ENCODE assay signal across 8 cellular contexts in genomic region chr22:25404556-25404922, GRCh38.
DNase-seq lines count a peak whose midpoint lies in the region; ATAC-seq and TF ChIP-seq lines count a peak whose summit lies in the region.

No MANE protein-coding gene starts in this region.

- H4K20me1 ChIP-seq in DOHH2 (ENCODE audit: control insufficient read depth, insufficient read depth, low read depth, low read length) = peaks cover 17% of the 10 kb centered on the region

- TF ChIP-seq CTCF in DOHH2 (IDR thresholded peaks at IDR 0.05; ENCODE audit: low read depth, low read length, poor library complexity, severe bottlenecking) (no peak), astrocyte of the cerebellum (IDR thresholded peaks at IDR 0.05; ENCODE audit: low read depth, low read length, missing control alignments) (no peak), testis (IDR thresholded peaks at IDR 0.05) (no peak)

- peak overlapping the region; percentile 52 for H3K27ac ChIP-seq in DOHH2 (ENCODE audit: low read depth, low read length)
- peak overlapping the region; percentile 68 to 90 for H3K27ac ChIP-seq in testis

- H3K27me3 ChIP-seq in DOHH2 (ENCODE audit: control insufficient read depth, low read length) = no peaks in the 10 kb centered on the region
- H3K27me3 ChIP-seq in testis = no peaks in the 10 kb centered on the region

- no peaks in the 10 kb centered on the region for H3K9me2 ChIP-seq in DOHH2 (replicated peaks; ENCODE audit: control insufficient read depth, low read length)

- H3K4me2 ChIP-seq in DOHH2 (ENCODE audit: low read length) = peak overlapping the region; percentile 95

- H3K4me1 ChIP-seq in DOHH2 (ENCODE audit: control insufficient read depth, low read length) (peaks cover 48% of the 10 kb centered on the region), testis (peaks cover 31% of the 10 kb centered on the region)

- DNase-seq in HK-2 (ENCODE audit: unreplicated experiment) (peak; percentile 35), astrocyte of the cerebellum (ENCODE audit: low read depth) (no peak), kidney tubule cell (ENCODE audit: low spot score) (peak; percentile 23), testis (no peak), mesenteric fat pad (ENCODE audit: low spot score) (no peak)
- DNase-seq in activated effector memory CD4-positive, alpha-beta T cell treated with Interleukin-2 at 50 U/mL for 16 hours = no peak

- peak overlapping the region; percentile 94 for H3K4me3 ChIP-seq in DOHH2 (ENCODE audit: low read length)
- peak overlapping the region; percentile 56 for H3K4me3 ChIP-seq in astrocyte of the cerebellum (ENCODE audit: low read depth, low read length)
- H3K4me3 ChIP-seq in testis = peak overlapping the region; percentile 59 to 86

- peaks cover 3% of the 10 kb centered on the region; the same call in 1 of the 2 replicates for H3K36me3 ChIP-seq in DOHH2 (ENCODE audit: control insufficient read depth, low read length)
- no peaks in the 10 kb centered on the region for H3K36me3 ChIP-seq in testis (ENCODE audit: low read depth, missing control alignments)

- ATAC-seq in GM21737 (IDR thresholded peaks at IDR 0.05; ENCODE audit: unreplicated experiment) = no peak

- no peaks in the 10 kb centered on the region for H3F3A ChIP-seq in DOHH2 (ENCODE audit: control insufficient read depth, insufficient read depth)

- peaks cover 60% of the 10 kb centered on the region for H3K79me2 ChIP-seq in DOHH2 (ENCODE audit: control insufficient read depth, low read length)

- in situ Hi-C loops in astrocyte of the cerebellum (cut with HindIII; ENCODE audit: low sequenced_read_pairs) = no loop called here

- no peaks in the 10 kb centered on the region for H3K9me3 ChIP-seq in DOHH2 (ENCODE audit: control insufficient read depth, insufficient read depth, low read length)
- no peaks in the 10 kb centered on the region for H3K9me3 ChIP-seq in testis

- TF ChIP-seq POLR2A in testis (IDR thresholded peaks at IDR 0.05) = no peak

- WGBS in testis, 2 donors = 0% methylated on average over 21 of the region's 35 CpGs; no CpG with 5 or more reads in 1 of the 2 donors

- intact Hi-C loops in testis (cut with DNase I; ENCODE audit: low total_unique reads) = no loop called here

Comparison
In these comparisons a context has a peak if more than half of its experiments do, and no peak if none do; other contexts are left out.
1. DNase-seq: peak in HK-2 (single experiment) and kidney tubule cell (single experiment); none in astrocyte of the cerebellum (single experiment), testis (single experiment), activated effector memory CD4-positive, alpha-beta T cell treated with Interleukin-2 at 50 U/mL for 16 hours (single experiment) and mesenteric fat pad (single experiment).
2. Peak in every context shown above with its lines, with median percentiles within 50 percentile points of each other: H3K4me3 ChIP-seq.